ENCODE assay signal across 20 cellular contexts in the genomic region with DNA sequence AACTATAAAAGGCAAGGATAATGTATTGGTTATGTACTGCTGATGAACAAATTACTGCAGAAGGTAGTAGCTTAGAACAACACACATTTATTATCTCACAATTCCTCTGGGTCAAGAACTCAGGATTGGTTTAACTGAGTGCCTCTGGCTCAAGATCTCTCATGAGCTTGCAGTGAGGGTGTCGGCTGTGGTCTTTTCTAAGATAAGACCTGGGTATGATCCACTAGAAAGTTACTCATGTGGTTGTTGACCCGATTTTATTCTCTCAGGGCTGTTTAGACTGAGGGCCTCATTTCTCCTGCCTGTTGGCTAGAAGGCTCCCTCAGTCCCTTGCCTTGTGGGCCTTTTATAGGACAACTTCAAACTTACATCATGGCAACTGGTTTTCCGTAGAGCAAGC.
DNase-seq lines count a peak whose midpoint lies in the region; ATAC-seq and TF ChIP-seq lines count a peak whose summit lies in the region.
"Had no signal": no experiment of that assay in that cellular context is flagged by ENCODE, and none has a peak within 500 bp of the region (broad histone marks: within the 10 kb centered on the region; RNA-seq: fewer than 3 reads in every experiment).

No MANE protein-coding gene starts in this region.

- H3K4me1 ChIP-seq in H9 (ENCODE audit: insufficient read depth, low read length) (no peaks in the 10 kb centered on the region), left lung (no peaks in the 10 kb centered on the region), smooth muscle cell (ENCODE audit: low read depth) (no peaks in the 10 kb centered on the region)
- H3K4me1 ChIP-seq: Caco-2 had no signal

- DNase-seq in H9 (no peak), OCI-M1 (lab: John Stamatoyannopoulos, UW) (peak; percentile 64), amniotic epithelial cell (ENCODE audit: low read depth) (peak; percentile 42), left lung (no peak), C1 segment of cervical spinal cord (lab: John Stamatoyannopoulos, UW) (no peak), RWPE1 (ENCODE audit: low spot score) (no peak), pons (ENCODE audit: low spot score) (no peak), smooth muscle cell (lab: John Stamatoyannopoulos, UW; ENCODE audit: unreplicated experiment) (no peak)
- DNase-seq: 8988T; Caco-2; CD4-positive, CD25-positive, alpha-beta regulatory T cell; DMS153; DMS79; GDM1; HFFc6 had no signal

- no peak overlapping the region for H2AFZ ChIP-seq in H9 (ENCODE audit: low read length)
- H2AFZ ChIP-seq in smooth muscle cell (ENCODE audit: low read depth): no peak overlapping the region
- H2AFZ ChIP-seq: GM23338 had no signal

- H3T11ph ChIP-seq in H9 (ENCODE audit: low read length): no peak overlapping the region

- no peak overlapping the region for H3K4ac ChIP-seq in H9 (ENCODE audit: low read depth, low read length)

- no peak overlapping the region for H2BK20ac ChIP-seq in H9 (ENCODE audit: low read depth, low read length, poor library complexity, severe bottlenecking)

- POLR2A ChIA-PET in RWPE1 (lab: Yijun Ruan, JAX; ENCODE audit: low non-redundant PET): no interaction called here

- H3K56ac ChIP-seq in H9 (ENCODE audit: insufficient read length, low read depth, low read length): no peak overlapping the region

- peaks cover 0 to 5% (median 4%) of the 10 kb centered on the region in 3 experiments; a peak in 3 of 7 replicates for H3K36me3 Mint-ChIP-seq in H9 (ENCODE audit: insufficient read depth in 1 of 3, low read depth in 3 of 3)
- H3K36me3 Mint-ChIP-seq: CD4-positive, CD25-positive, alpha-beta regulatory T cell had no signal

- H3K36me3 ChIP-seq in left lung: no peaks in the 10 kb centered on the region
- no peaks in the 10 kb centered on the region for H3K36me3 ChIP-seq in smooth muscle cell (ENCODE audit: low read depth)
- H3K36me3 ChIP-seq: BLaER1 treated with 17β-estradiol and CSF1 and Interleukin-3, amounts not matched to agents 10 nM and 100 nM had no signal

- H4K8ac ChIP-seq in H9 (replicated peaks; ENCODE audit: insufficient read length, low read depth, low read length): no peak overlapping the region

- no peak overlapping the region for H3K27ac ChIP-seq in H9 (ENCODE audit: insufficient read length, low read depth, low read length)
- no peak overlapping the region for H3K27ac ChIP-seq in left lung
- H3K27ac ChIP-seq in RWPE1: no peak overlapping the region
- H3K27ac ChIP-seq in smooth muscle cell (ENCODE audit: low read depth): no peak overlapping the region
- H3K27ac ChIP-seq: BLaER1 treated with 17β-estradiol and CSF1 and Interleukin-3, amounts not matched to agents 10 nM and 100 nM; HL-60 had no signal

- peak; percentile 61 for ATAC-seq in left lung
- ATAC-seq: GM23338, HCT116 had no signal

- H4K20me1 ChIP-seq in H9 (ENCODE audit: control insufficient read depth, insufficient read depth, insufficient read length): no peaks in the 10 kb centered on the region
- no peaks in the 10 kb centered on the region for H4K20me1 ChIP-seq in smooth muscle cell (ENCODE audit: low read depth)
- H4K20me1 ChIP-seq: BLaER1 treated with 17β-estradiol and CSF1 and Interleukin-3, amounts not matched to agents 10 nM and 100 nM had no signal

- H2BK120ac ChIP-seq in H9 (ENCODE audit: low read depth, low read length, poor library complexity, severe bottlenecking): no peak overlapping the region

- no peak overlapping the region for H2BK5ac ChIP-seq in H9 (ENCODE audit: insufficient read length, low read length)

- H3K4me1 Mint-ChIP-seq in H9: peaks cover 4% of the 10 kb centered on the region in 2 experiments; a peak in 3 of 4 replicates
- H3K4me1 Mint-ChIP-seq: B cell; CD4-positive, CD25-positive, alpha-beta regulatory T cell had no signal

- H4K5ac ChIP-seq in H9 (ENCODE audit: insufficient read length, low read depth, low read length): no peak overlapping the region

- H3K9me3 ChIP-seq in H9 (ENCODE audit: control insufficient read depth, low read depth, low read length) (no peaks in the 10 kb centered on the region), left lung (no peaks in the 10 kb centered on the region), smooth muscle cell (replicated peaks; ENCODE audit: low read depth) (no peaks in the 10 kb centered on the region)
- H3K9me3 ChIP-seq: BLaER1 treated with 17β-estradiol and CSF1 and Interleukin-3, amounts not matched to agents 10 nM and 100 nM; Caco-2 had no signal

- H2BK15ac ChIP-seq in H9 (ENCODE audit: low read depth, low read length): no peak overlapping the region

- H3K23me2 ChIP-seq in H9 (ENCODE audit: insufficient read length, low read depth, low read length, poor library complexity, severe bottlenecking): no peaks in the 10 kb centered on the region

- no peak overlapping the region for H3K4me3 Mint-ChIP-seq in H9
- H3K4me3 Mint-ChIP-seq: B cell; CD4-positive, CD25-positive, alpha-beta regulatory T cell; GM23338; HFFc6 had no signal

- H3K27me3 Mint-ChIP-seq in H9 (ENCODE audit: low read depth): no peaks in the 10 kb centered on the region
- H3K27me3 Mint-ChIP-seq: CD4-positive, CD25-positive, alpha-beta regulatory T cell had no signal

- H3K79me2 ChIP-seq in H9 (ENCODE audit: insufficient read depth, low read length) (no peaks in the 10 kb centered on the region), smooth muscle cell (ENCODE audit: low read depth) (no peaks in the 10 kb centered on the region)

- TF ChIP-seq CTCF in H9 (conservative IDR thresholded peaks at IDR 0.05) (no peak), left lung (IDR thresholded peaks at IDR 0.05) (no peak), RWPE1 (conservative IDR thresholded peaks at IDR 0.05; ENCODE audit: low read depth) (no peak), smooth muscle cell (IDR thresholded peaks at IDR 0.05; ENCODE audit: borderline replicate concordance, insufficient read depth, poor library complexity, severe bottlenecking) (no peak)

- WGBS in H9 (ENCODE audit: extremely low coverage, insufficient read length, low lambda C conversion rate): no CpG with 5 or more reads among the region's 3 CpGs
- 66% methylated on average over 3 of the region's 3 CpGs for WGBS in smooth muscle cell (ENCODE audit: low lambda C conversion rate)

- no peak overlapping the region for H2AK5ac ChIP-seq in H9 (ENCODE audit: insufficient read length, low read length)

- H3F3A ChIP-seq in smooth muscle cell (ENCODE audit: low read depth): no peaks in the 10 kb centered on the region

- H3K9ac ChIP-seq in H9 (ENCODE audit: extremely low read depth, insufficient read length, low read length): no peak overlapping the region
- H3K9ac ChIP-seq in smooth muscle cell (ENCODE audit: low read depth): no peak overlapping the region
- H3K9ac ChIP-seq: BLaER1 treated with 17β-estradiol and CSF1 and Interleukin-3, amounts not matched to agents 10 nM and 100 nM had no signal

- H3K4me3 ChIP-seq in left lung (no peak overlapping the region), smooth muscle cell (no peak overlapping the region)
- H3K4me3 ChIP-seq: BLaER1 treated with 17β-estradiol and CSF1 and Interleukin-3, amounts not matched to agents 10 nM and 100 nM; GM23338 had no signal

- H3K14ac ChIP-seq in H9 (ENCODE audit: insufficient read depth, low read length): no peak overlapping the region

- no peak overlapping the region for H3K18ac ChIP-seq in H9 (ENCODE audit: insufficient read length, low read depth, low read length)

- CTCF ChIA-PET in RWPE1 (lab: Yijun Ruan, JAX): no interaction called here

- no peaks in the 10 kb centered on the region for H3K79me1 ChIP-seq in H9 (ENCODE audit: insufficient read depth, low read depth, low read length, poor library complexity, severe bottlenecking)

- intact Hi-C loops in left lung (cut with DNase I): no loop called here

- H3K4me2 ChIP-seq in H9 (ENCODE audit: insufficient read depth, insufficient read length, low read length) (no peak overlapping the region), smooth muscle cell (no peak overlapping the region)
- H3K4me2 ChIP-seq: BLaER1 treated with 17β-estradiol and CSF1 and Interleukin-3, amounts not matched to agents 10 nM and 100 nM; GM23338 had no signal

- H3K27ac Mint-ChIP-seq in H9: peak overlapping the region; percentile 44 to 66 (median 54); a peak in 5 of 7 replicates
- H3K27ac Mint-ChIP-seq: B cell, GM23338, HFFc6 had no signal

- no peak overlapping the region for H4K91ac ChIP-seq in H9 (ENCODE audit: insufficient read length, low read depth, low read length)

- H3K23ac ChIP-seq in H9 (ENCODE audit: insufficient read length, low read depth, low read length): no peak overlapping the region

- peaks cover 0 to 2% of the 10 kb centered on the region in 2 experiments; a peak in 1 of 5 replicates for H3K9me3 Mint-ChIP-seq in H9
- H3K9me3 Mint-ChIP-seq: GM23338 had no signal

- no peak overlapping the region for H2BK12ac ChIP-seq in H9 (ENCODE audit: insufficient read length, low read depth, low read length)

- no peaks in the 10 kb centered on the region for H3K27me3 ChIP-seq in H9 (ENCODE audit: insufficient read depth, low read length)
- no peaks in the 10 kb centered on the region for H3K27me3 ChIP-seq in left lung
- no peaks in the 10 kb centered on the region for H3K27me3 ChIP-seq in smooth muscle cell (ENCODE audit: low read depth)
- H3K27me3 ChIP-seq: BLaER1 treated with 17β-estradiol and CSF1 and Interleukin-3, amounts not matched to agents 10 nM and 100 nM had no signal

Comparison
In these comparisons a context has a peak if more than half of its experiments do, and no peak if none do; other contexts are left out.
1. DNase-seq: peak in OCI-M1 (single experiment) and amniotic epithelial cell (single experiment); none in H9 (single experiment), left lung (0 of 2), C1 segment of cervical spinal cord (0 of 14), RWPE1 (single experiment), pons (single experiment) and smooth muscle cell (single experiment).